In the genomic region with DNA sequence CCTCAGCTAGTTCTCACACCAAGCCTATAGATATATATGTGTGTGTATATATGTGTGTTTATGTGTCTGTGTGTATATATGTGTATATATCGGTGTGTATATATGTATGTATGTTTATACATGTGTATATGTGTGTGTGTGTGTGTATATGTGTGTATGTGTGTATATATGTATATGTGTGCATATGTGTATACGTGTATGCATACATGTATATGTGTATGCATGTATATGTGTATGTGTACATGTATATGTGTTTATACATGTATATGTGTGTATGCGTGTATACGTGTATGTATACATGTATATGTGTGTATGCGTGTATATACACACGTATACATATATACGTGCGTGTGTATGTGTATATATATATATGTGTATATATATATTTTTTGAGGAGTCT, we compare ENCODE assay signal across 29 cellular contexts.
"Had no signal": no experiment of that assay in that cellular context is flagged by ENCODE, and none has a peak within 500 bp of the region (broad histone marks: within the 10 kb centered on the region; RNA-seq: fewer than 3 reads in every experiment).

No MANE protein-coding gene starts in this region.

- ATAC-seq: sciatic nerve; stimulated activated memory B cell treated with anti-CD40 and anti-IgM and Interleukin-4, amounts not matched to agents 10 μg/mL and 1 μg/mL and 100 μg/mL, for 72 hours; stimulated activated naive CD8-positive, alpha-beta T cell treated with anti-CD3 and anti-CD28 coated beads, Interleukin-15, Interleukin-2, amounts not matched to agents 100 U/mL and 50 U/mL, for 24 hours; upper lobe of right lung had no signal

- H3K36me3 ChIP-seq: ovary, uterus had no signal

- H3K36me3 Mint-ChIP-seq: natural killer cell had no signal

- H3K27me3 ChIP-seq: neural progenitor cell, ovary, spleen, suprapubic skin, testis, tibial artery, transverse colon, upper lobe of right lung, uterus had no signal

- H3K4me2 ChIP-seq: neural progenitor cell, smooth muscle cell had no signal

- H3K27ac ChIP-seq: neural progenitor cell, ovary, parathyroid adenoma, psoas muscle, skin epidermis, spleen, suprapubic skin, testis, tibial artery, transverse colon, upper lobe of right lung, uterus had no signal

- H3K4me1 ChIP-seq: neural progenitor cell, parathyroid adenoma, psoas muscle, spleen, suprapubic skin, testis, tibial artery, transverse colon, upper lobe of right lung, uterus had no signal

- H3K9me3 Mint-ChIP-seq: natural killer cell; nephron; neural progenitor cell; stimulated activated memory B cell treated with anti-CD40 and anti-IgM and Interleukin-4, amounts not matched to agents 10 μg/mL and 1 μg/mL and 100 μg/mL, for 72 hours; stimulated activated naive CD8-positive, alpha-beta T cell treated with anti-CD3 and anti-CD28 coated beads, Interleukin-15, amount 100 ng/mL, for 72 hours; type B pancreatic cell had no signal

- H3K9me3 ChIP-seq: ovary, psoas muscle, suprapubic skin, testis, transverse colon, upper lobe of right lung, uterus had no signal

- H3K27me3 Mint-ChIP-seq: progenitor cell of endocrine pancreas; stimulated activated memory B cell treated with anti-CD40 and anti-IgM and Interleukin-4, amounts not matched to agents 10 μg/mL and 1 μg/mL and 100 μg/mL, for 72 hours; stimulated activated naive CD8-positive, alpha-beta T cell treated with anti-CD3 and anti-CD28 coated beads, Interleukin-15, amount 100 ng/mL, for 72 hours; type B pancreatic cell had no signal

- H3K27ac Mint-ChIP-seq: natural killer cell; nephron; neural progenitor cell; progenitor cell of endocrine pancreas; stimulated activated memory B cell treated with anti-CD40 and anti-IgM and Interleukin-4, amounts not matched to agents 10 μg/mL and 1 μg/mL and 100 μg/mL, for 72 hours; type B pancreatic cell had no signal

- H3K4me3 ChIP-seq: neural progenitor cell, ovary, psoas muscle, skin epidermis, smooth muscle cell, spleen, suprapubic skin, testis, tibial artery, transverse colon, upper lobe of right lung, uterus had no signal

- H3K4me3 Mint-ChIP-seq: natural killer cell; nephron; neural progenitor cell; stimulated activated memory B cell treated with anti-CD40 and anti-IgM and Interleukin-4, amounts not matched to agents 10 μg/mL and 1 μg/mL and 100 μg/mL, for 72 hours; stimulated activated naive CD8-positive, alpha-beta T cell treated with anti-CD3 and anti-CD28 coated beads, Interleukin-15, amount 100 ng/mL, for 72 hours; type B pancreatic cell had no signal

- DNase-seq: natural killer cell; occipital lobe; psoas muscle; stimulated activated CD4-positive, alpha-beta T cell treated with anti-CD3 and anti-CD28 coated beads, Interleukin-12 subunit alpha, Interleukin-12 subunit beta, amount 100 ng/mL, for 4 hours; stimulated activated CD4-positive, alpha-beta T cell treated with anti-CD3 and anti-CD28 coated beads, Interleukin-1b, Interleukin-23, amount 100 ng/mL, for 48 hours; stimulated activated CD4-positive, alpha-beta T cell treated with anti-CD3 and anti-CD28 coated beads, Interleukin-4, amount 100 ng/mL, for 1 hour; stimulated activated CD4-positive, alpha-beta T cell treated with anti-CD3 and anti-CD28 coated beads, Interleukin-4, amount 100 ng/mL, for 4 hours; stimulated activated CD8-positive, alpha-beta memory T cell treated with anti-CD3 and anti-CD28 coated beads, Interleukin-4, amount 100 ng/mL, for 48 hours; stimulated activated naive CD4-positive, alpha-beta T cell; stimulated activated naive CD8-positive, alpha-beta T cell treated with anti-CD3 and anti-CD28 coated beads, Interleukin-15, amount 100 ng/mL, for 72 hours; stimulated activated naive CD8-positive, alpha-beta T cell treated with anti-CD3 and anti-CD28 coated beads, Interleukin-15, Interleukin-2, amounts not matched to agents 100 U/mL and 50 U/mL, for 24 hours; substantia nigra; testis; transverse colon; upper lobe of right lung; uterus had no signal

- H3K4me1 Mint-ChIP-seq: natural killer cell; nephron; neural progenitor cell; stimulated activated memory B cell treated with anti-CD40 and anti-IgM and Interleukin-4, amounts not matched to agents 10 μg/mL and 1 μg/mL and 100 μg/mL, for 72 hours; stimulated activated naive CD8-positive, alpha-beta T cell treated with anti-CD3 and anti-CD28 coated beads, Interleukin-15, amount 100 ng/mL, for 72 hours had no signal
